ENCODE assay signal across 1 cellular context in genomic region chr18:51514128-51514527, GRCh38.
TF ChIP-seq lines count a peak whose summit lies in the region.

No MANE protein-coding gene starts in this region.

TF ChIP-seq in GM23338, 12 proteins besides CTCF, POLR2A, EP300 and RAD21 (continued from another document):
- TF ChIP-seq ZNF462 (CRISPR knock-in tag; IDR thresholded peaks at IDR 0.05) = no peak
TF ChIP-seq in GM23338: peak in this region for 0.
